ENCODE assay signal across 27 cellular contexts in the genomic region with DNA sequence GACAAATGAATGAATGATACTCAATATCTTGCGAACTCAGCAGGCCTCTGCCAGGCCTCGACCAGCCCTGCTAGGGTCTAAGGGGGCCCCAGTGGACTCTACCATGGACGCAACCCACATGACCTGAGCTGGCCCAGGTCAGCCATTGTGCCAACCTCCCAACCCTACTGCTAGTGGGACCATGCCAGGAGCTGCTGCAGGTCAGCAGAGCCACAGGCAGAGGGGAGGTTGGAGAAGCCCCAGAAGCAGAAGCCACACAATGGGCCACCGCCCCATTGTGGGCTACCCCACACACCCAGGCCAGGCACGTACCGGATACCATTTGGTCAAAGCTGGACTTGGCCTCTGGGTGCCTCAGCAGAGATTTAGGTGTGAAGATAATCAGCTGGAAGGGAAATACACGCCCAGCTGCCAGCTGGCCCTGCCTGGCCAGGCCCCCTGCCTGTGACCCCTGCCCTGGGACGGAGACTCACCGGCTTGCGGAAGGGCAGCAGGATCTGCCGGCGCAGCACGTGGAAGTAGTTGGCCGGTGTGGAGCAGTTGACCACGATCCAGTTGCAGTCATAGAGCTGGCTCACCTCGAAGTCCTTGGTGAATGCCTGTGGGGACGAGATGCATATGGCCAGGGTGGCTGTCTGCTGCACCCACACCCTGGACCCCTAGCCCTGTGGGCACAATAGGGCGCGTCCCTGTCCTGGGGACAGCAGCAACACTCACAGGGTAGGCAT. TPM values are rescaled to one million over a fixed set of nuclear protein-coding genes. Genes with fewer than 3 reads are reported as not detected.
A peak's percentile ranks its signal among the peaks of the same experiment; 100 is the strongest.
DNase-seq lines count a peak whose midpoint lies in the region; ATAC-seq, FAIRE-seq and TF ChIP-seq lines count a peak whose summit lies in the region.
"Had no signal": no experiment of that assay in that cellular context is flagged by ENCODE, and none has a peak within 500 bp of the region (broad histone marks: within the 10 kb centered on the region; RNA-seq: fewer than 3 reads in every experiment).

No MANE protein-coding gene starts in this region.

- H3K27ac Mint-ChIP-seq in Calu3 (ENCODE audit: unreplicated experiment), result no peak overlapping the region
- H3K27ac Mint-ChIP-seq: CD8-positive, alpha-beta T cell had no signal

- no peaks in the 10 kb centered on the region for H3K36me3 Mint-ChIP-seq in Calu3 (ENCODE audit: insufficient read depth, unreplicated experiment)
- H3K36me3 Mint-ChIP-seq: CD8-positive, alpha-beta T cell had no signal

- WGBS in HepG2 (ENCODE audit: low lambda C conversion rate), result 89% methylated on average over 17 of the region's 19 CpGs

- ATAC-seq in HepG2, result no peak
- ATAC-seq: A549; CD8-positive, alpha-beta T cell; Panc1 had no signal

- no peaks in the 10 kb centered on the region for H4K20me1 ChIP-seq in osteoblast (ENCODE audit: insufficient read depth, low read length)
- no peaks in the 10 kb centered on the region for H4K20me1 ChIP-seq in HepG2 (ENCODE audit: insufficient read depth, low read length)

- H3K27me3 Mint-ChIP-seq in Calu3 (ENCODE audit: unreplicated experiment), result peaks cover 13% of the 10 kb centered on the region

- no peak for TF ChIP-seq EP300 in HepG2 (IDR thresholded peaks at IDR 0.05; ENCODE audit: low read depth in 2 of 2, low read length in 2 of 2)
- no peak for TF ChIP-seq EP300 in HepG2 (CRISPR knock-in tag; IDR thresholded peaks at IDR 0.05; ENCODE audit: borderline replicate concordance)

- CTCF ChIA-PET in Calu3 (lab: Charles Lee) (no interaction called here), HepG2 (lab: Yijun Ruan, JAX; ENCODE audit: low intra/inter-chr PET ratio, low total read pairs) (no interaction called here)

- TF ChIP-seq CTCF in coronary artery (IDR thresholded peaks at IDR 0.05) (no peak), osteoblast (IDR thresholded peaks at IDR 0.05; ENCODE audit: extremely low read depth, low read depth, low read length) (no peak), Calu3 (IDR thresholded peaks at IDR 0.05; ENCODE audit: unreplicated experiment) (no peak), HepG2 (CRISPR knock-in tag; IDR thresholded peaks at IDR 0.05) (no peak), brain microvascular endothelial cell (IDR thresholded peaks at IDR 0.05; ENCODE audit: low read depth, low read length, missing control alignments) (no peak)

- no peaks in the 10 kb centered on the region for H3K4me1 Mint-ChIP-seq in Calu3 (ENCODE audit: low read depth, unreplicated experiment)

- in situ Hi-C loops in HepG2 (cut with HindIII; ENCODE audit: extremely low pct_ligation_motif_present, low pct_unique_long_range_greater_than_20kb), result no loop called here
- in situ Hi-C loops in ACHN (cut with HindIII; ENCODE audit: low pct_ligation_motif_present, low pct_unique_long_range_greater_than_20kb, low sequenced_read_pairs), result no loop called here
- in situ Hi-C loops in brain microvascular endothelial cell (cut with HindIII; ENCODE audit: low pct_ligation_motif_present, low sequenced_read_pairs), result no loop called here

- H3K27ac ChIP-seq in coronary artery (no peak overlapping the region), osteoblast (ENCODE audit: low read depth, low read length) (no peak overlapping the region), HepG2 (ENCODE audit: extremely low read length, insufficient read depth, low read length) (no peak overlapping the region), brain microvascular endothelial cell (no peak overlapping the region)
- H3K27ac ChIP-seq: A549, HL-60, RWPE1 had no signal

- no peak overlapping the region for H3K9ac ChIP-seq in HepG2 (ENCODE audit: insufficient read depth, low read depth, low read length)

- no peak overlapping the region for H3K4me3 Mint-ChIP-seq in Calu3 (ENCODE audit: low read depth, unreplicated experiment)
- H3K4me3 Mint-ChIP-seq: CD8-positive, alpha-beta T cell had no signal

- H3K79me2 ChIP-seq in osteoblast (ENCODE audit: insufficient read depth, low read length) (no peaks in the 10 kb centered on the region), HepG2 (ENCODE audit: insufficient read depth, low read length) (no peaks in the 10 kb centered on the region)

- intact Hi-C loops in Calu3 (cut with micrococcal nuclease; ENCODE audit: unreplicated experiment), result no loop called here
- intact Hi-C loops in HepG2 (cut with micrococcal nuclease; ENCODE audit: unreplicated experiment), result no loop called here

- H3K4me1 ChIP-seq in osteoblast (ENCODE audit: insufficient read depth, low read length) (no peaks in the 10 kb centered on the region), HepG2 (ENCODE audit: insufficient read depth, low read length) (no peaks in the 10 kb centered on the region)
- H3K4me1 ChIP-seq: A549 had no signal

- no peaks in the 10 kb centered on the region for H3K36me3 ChIP-seq in osteoblast (ENCODE audit: insufficient read depth, low read length)
- no peaks in the 10 kb centered on the region; a peak in 1 of 5 replicates for H3K36me3 ChIP-seq in HepG2 (replicated peaks in 1 of 2; ENCODE audit: control insufficient read depth in 1 of 2, insufficient read depth in 2 of 2, low read length in 2 of 2)
- no peaks in the 10 kb centered on the region for H3K36me3 ChIP-seq in brain microvascular endothelial cell (replicated peaks)

- POLR2A ChIA-PET in HepG2 (lab: Yijun Ruan, JAX), result no interaction called here

- H3K9me3 Mint-ChIP-seq in Calu3 (ENCODE audit: low read depth, unreplicated experiment), result no peaks in the 10 kb centered on the region
- H3K9me3 Mint-ChIP-seq: CD8-positive, alpha-beta T cell had no signal

- no peak overlapping the region for H2AFZ ChIP-seq in osteoblast (ENCODE audit: low read length)
- no peak overlapping the region for H2AFZ ChIP-seq in HepG2 (ENCODE audit: low read length)

- H3K27me3 ChIP-seq in osteoblast (ENCODE audit: insufficient read depth, low read length) (no peaks in the 10 kb centered on the region), HepG2 (ENCODE audit: control insufficient read depth in 1 of 2, insufficient read depth in 2 of 2, low read length in 2 of 2) (no peaks in the 10 kb centered on the region), brain microvascular endothelial cell (replicated peaks) (no peaks in the 10 kb centered on the region)

- no peak for TF ChIP-seq RAD21 in HepG2 (CRISPR knock-in tag; IDR thresholded peaks at IDR 0.05)

- BruUV-seq in Calu3 (replicated peaks; lab: Mats Ljungman, UMichigan) (no TSS peak), HepG2 (replicated peaks; lab: Mats Ljungman, UMichigan) (no TSS peak)

- FAIRE-seq in HepG2 (lab: Jason Lieb, UNC), result no peak
- FAIRE-seq: A549, GM18507, H54 had no signal

- H3K4me2 ChIP-seq in osteoblast (ENCODE audit: insufficient read depth, low read length) (no peak overlapping the region), HepG2 (ENCODE audit: low read depth, low read length) (no peak overlapping the region)
- H3K4me2 ChIP-seq: A549 had no signal

- TF ChIP-seq POLR2A in HepG2 (IDR thresholded peaks at IDR 0.05; ENCODE audit: insufficient read depth in 1 of 2, low read depth in 2 of 2, low read length in 2 of 2), result no peak

- H3K4me3 ChIP-seq in coronary artery (no peak overlapping the region), osteoblast (ENCODE audit: insufficient read depth, low read length) (no peak overlapping the region), HepG2 (replicated peaks in 1 of 3; ENCODE audit: insufficient read depth in 1 of 3, low read depth in 2 of 3, low read length in 3 of 3) (no peak overlapping the region), brain microvascular endothelial cell (ENCODE audit: low read depth, low read length) (no peak overlapping the region)
- H3K4me3 ChIP-seq: A549 had no signal

- peak; percentile 31 for DNase-seq in D341Med (ENCODE audit: low spot score)
- peak; percentile 20 for DNase-seq in ELR (ENCODE audit: low read depth)
- DNase-seq in coronary artery (ENCODE audit: low spot score), result peak; percentile 41
- DNase-seq in osteoblast (ENCODE audit: insufficient read length, low spot score, missing footprints), result peak; percentile 82
- no peak for DNase-seq in Calu3
- no peak for DNase-seq in HepG2 (ENCODE audit: low spot score)
- DNase-seq in ACHN, result no peak
- no peak for DNase-seq in brain microvascular endothelial cell
- DNase-seq: C1 segment of cervical spinal cord; Caco-2; CD8-positive, alpha-beta T cell; DMS153; DND-41; NCI-H1048; NCI-H1417; NCI-H1694; NCI-H2029 treated with DMSO at 0.1 percent for 48 hours; NCI-H2227 treated with DMSO at 0.1 percent for 48 hours; NCI-H526 treated with DMSO at 0.1 percent for 48 hours; SHP77 treated with DMSO at 0.1 percent for 48 hours had no signal

- H3K9me3 ChIP-seq in osteoblast (ENCODE audit: low read depth, low read length) (no peaks in the 10 kb centered on the region), HepG2 (ENCODE audit: low read length) (no peaks in the 10 kb centered on the region)
- H3K9me3 ChIP-seq: A549, Caco-2 had no signal

RNA-seq across cellular contexts. Expression of gene OGDHL, which starts 24.5 kb away (rescaled TPM):
- total RNA-seq in osteoblast (under 0.01 and 0.36 TPM in 2 replicates), Calu3 (2022) (0.24 and 1.0 TPM in 2 replicates), HepG2 (2016; rRNA removed; fragmentation: Illumina TruSeq; extraction: Trizol) (1.6 and 3.0 TPM in 2 replicates)
- 0.88 and 0.91 TPM in 2 replicates for total RNA-seq in HepG2 (2016; cell fraction: cytosol; rRNA removed; fragmentation: Illumina TruSeq; extraction: Trizol; ENCODE audit: low read depth)
- 1.5 and 3.5 TPM in 2 replicates for total RNA-seq in HepG2 (2016; cell fraction: insoluble cytoplasmic fraction; rRNA removed; fragmentation: Illumina TruSeq; extraction: Trizol)
- 1.1 TPM in 2 replicates for total RNA-seq in HepG2 (2016; cell fraction: membrane; rRNA removed; fragmentation: Illumina TruSeq; extraction: Trizol)
- 5.1 and 6.2 TPM in 2 replicates for total RNA-seq in HepG2 (2016; cell fraction: nucleus; rRNA removed; fragmentation: Illumina TruSeq; extraction: Trizol)
- polyA plus RNA-seq in HepG2 (2011; rRNA removed), result 9.8 and 11.2 TPM in 2 replicates
- 4.3 and 6.1 TPM in 2 replicates for polyA plus RNA-seq in HepG2 (2011; cell fraction: cytosol; rRNA removed)
- 51.8 and 65.3 TPM in 2 replicates for polyA plus RNA-seq in HepG2 (2011; cell fraction: nucleus; rRNA removed)
- polyA plus RNA-seq in HepG2 (2012), result 3.8 and 4.0 TPM in 2 replicates
- polyA plus RNA-seq in HepG2 (2016; cell fraction: cytosol; fragmentation: Illumina TruSeq; extraction: Trizol; ENCODE audit: low read depth), result 0.20 and 0.34 TPM in 2 replicates
- polyA plus RNA-seq in HepG2 (2016; cell fraction: insoluble cytoplasmic fraction; fragmentation: Illumina TruSeq; extraction: Trizol; ENCODE audit: low read depth), result 1.3 and 1.5 TPM in 2 replicates
- 0.53 and 0.68 TPM in 2 replicates for polyA plus RNA-seq in HepG2 (2016; cell fraction: membrane; fragmentation: Illumina TruSeq; extraction: Trizol; ENCODE audit: low read depth)
- polyA plus RNA-seq in HepG2 (2016; cell fraction: nucleus; fragmentation: Illumina TruSeq; extraction: Trizol; ENCODE audit: insufficient read depth, low read depth), result 13.3 and 17.6 TPM in 2 replicates
- 0.77 and 17.2 TPM in 2 replicates for polyA minus RNA-seq in HepG2 (2011; rRNA and poly(A)+ RNA removed; ENCODE audit: low replicate concordance)
- 2.6 and 4.6 TPM in 2 replicates for polyA minus RNA-seq in HepG2 (2011; cell fraction: cytosol; rRNA and poly(A)+ RNA removed)
- 10.9 and 12.4 TPM in 2 replicates for polyA minus RNA-seq in HepG2 (2011; cell fraction: nucleus; rRNA and poly(A)+ RNA removed)

RNA-seq across cellular contexts. Expression of gene C10orf53, which starts 58.2 kb away (rescaled TPM):
- total RNA-seq in osteoblast, result not detected in 2 replicates
- total RNA-seq in Calu3 (2022), result not detected in 2 replicates
- not detected in 2 replicates for total RNA-seq in HepG2 (2016; rRNA removed; fragmentation: Illumina TruSeq; extraction: Trizol)
- total RNA-seq in HepG2 (2016; cell fraction: cytosol; rRNA removed; fragmentation: Illumina TruSeq; extraction: Trizol; ENCODE audit: low read depth), result not detected in 2 replicates
- not detected in 2 replicates for total RNA-seq in HepG2 (2016; cell fraction: insoluble cytoplasmic fraction; rRNA removed; fragmentation: Illumina TruSeq; extraction: Trizol)
- total RNA-seq in HepG2 (2016; cell fraction: membrane; rRNA removed; fragmentation: Illumina TruSeq; extraction: Trizol), result not detected in 2 replicates
- not detected in 2 replicates for total RNA-seq in HepG2 (2016; cell fraction: nucleus; rRNA removed; fragmentation: Illumina TruSeq; extraction: Trizol)
- polyA plus RNA-seq in HepG2 (2011; rRNA removed), result not detected in 2 replicates
- not detected in 2 replicates for polyA plus RNA-seq in HepG2 (2011; cell fraction: cytosol; rRNA removed)
- polyA plus RNA-seq in HepG2 (2011; cell fraction: nucleus; rRNA removed), result not detected in 2 replicates
- not detected in 2 replicates for polyA plus RNA-seq in HepG2 (2012)
- polyA plus RNA-seq in HepG2 (2016; cell fraction: cytosol; fragmentation: Illumina TruSeq; extraction: Trizol; ENCODE audit: low read depth), result not detected in 2 replicates
- not detected in 2 replicates for polyA plus RNA-seq in HepG2 (2016; cell fraction: insoluble cytoplasmic fraction; fragmentation: Illumina TruSeq; extraction: Trizol; ENCODE audit: low read depth)
- not detected in 2 replicates for polyA plus RNA-seq in HepG2 (2016; cell fraction: membrane; fragmentation: Illumina TruSeq; extraction: Trizol; ENCODE audit: low read depth)
- polyA plus RNA-seq in HepG2 (2016; cell fraction: nucleus; fragmentation: Illumina TruSeq; extraction: Trizol; ENCODE audit: insufficient read depth, low read depth), result not detected in 2 replicates
- polyA minus RNA-seq in HepG2 (2011; rRNA and poly(A)+ RNA removed; ENCODE audit: low replicate concordance), result not detected in 2 replicates
- not detected in 2 replicates for polyA minus RNA-seq in HepG2 (2011; cell fraction: cytosol; rRNA and poly(A)+ RNA removed)
- not detected in 2 replicates for polyA minus RNA-seq in HepG2 (2011; cell fraction: nucleus; rRNA and poly(A)+ RNA removed)
- total RNA-seq: Caco-2; CD8-positive, alpha-beta T cell; NCI-H460 had no signal
- polyA plus RNA-seq: A549 had no signal

Comparison
In these comparisons a context has a peak if more than half of its experiments do, and no peak if none do; other contexts are left out.
1. DNase-seq: peak in D341Med (single experiment), ELR (single experiment), coronary artery (single experiment) and osteoblast (single experiment); none in Calu3 (single experiment), HepG2 (single experiment), ACHN (single experiment) and brain microvascular endothelial cell (single experiment).